Comparison of ENCODE assay signal across 1 cellular context in genomic region chr10:88582806-88583583, GRCh38.
TF ChIP-seq lines count a peak whose summit lies in the region.

TSS of gene RNLS (minus strand) at chr10:88583318.

TF ChIP-seq in K562, 482 proteins besides CTCF, POLR2A, EP300 and RAD21 (continued from another document):
- peak; percentile 64 for TF ChIP-seq MGA (IDR thresholded peaks at IDR 0.05)
- no peak for TF ChIP-seq ZNF717 (CRISPR knock-in tag; IDR thresholded peaks at IDR 0.05)
- TF ChIP-seq NRF1 (conservative IDR thresholded peaks at IDR 0.05 in 1 of 2, IDR thresholded peaks at IDR 0.05 in 1 of 2) = peak; percentile 33 to 44; a peak in 3 of 4 replicates
- no peak for TF ChIP-seq CCAR2 (IDR thresholded peaks at IDR 0.05; ENCODE audit: low read depth, low read length)
- peak in 1 of 2 experiments; percentile 67 for TF ChIP-seq E2F6 (IDR thresholded peaks at IDR 0.05; ENCODE audit: borderline replicate concordance in 1 of 2, extremely low read depth in 1 of 2, insufficient read depth in 1 of 2, insufficient read length in 1 of 2, low read depth in 1 of 2, low read length in 1 of 2, poor library complexity in 1 of 2, severe bottlenecking in 1 of 2)
- no peak for TF ChIP-seq PTBP1 (IDR thresholded peaks at IDR 0.05; ENCODE audit: low read depth, low read length)
- no peak for TF ChIP-seq SMAD2 (IDR thresholded peaks at IDR 0.05; ENCODE audit: low read depth, low read length)
- no peak for TF ChIP-seq EGR1 (conservative IDR thresholded peaks at IDR 0.05)
- no peak for TF ChIP-seq ZBTB1 (CRISPR knock-in tag; IDR thresholded peaks at IDR 0.05; ENCODE audit: borderline replicate concordance, low read depth)
- TF ChIP-seq POLR2G (IDR thresholded peaks at IDR 0.05; ENCODE audit: low read depth, low read length) = peak; percentile 49
- peak; percentile 59 for TF ChIP-seq CXXC5 (CRISPR knock-in tag; IDR thresholded peaks at IDR 0.05)
- peak; percentile 52; the same call in 1 of the 2 replicates for TF ChIP-seq USF1 (CRISPR knock-in tag; IDR thresholded peaks at IDR 0.05)
- no peak for TF ChIP-seq PTRF (tag; IDR thresholded peaks at IDR 0.05)
- no peak for TF ChIP-seq NELFE (IDR thresholded peaks at IDR 0.05; ENCODE audit: insufficient read depth, insufficient read length)
- no peak for TF ChIP-seq SMARCA5 (IDR thresholded peaks at IDR 0.05)
- TF ChIP-seq GABPA (tag; conservative IDR thresholded peaks at IDR 0.05; ENCODE audit: low read depth) = peak; percentile 81
- peak; percentile 85 for TF ChIP-seq USF2 (CRISPR knock-in tag; IDR thresholded peaks at IDR 0.05)
- TF ChIP-seq BHLHE40 (IDR thresholded peaks at IDR 0.05; ENCODE audit: low read length) = peak; percentile 29; the same call in 1 of the 2 replicates
- TF ChIP-seq ZNF232 (CRISPR knock-in tag; IDR thresholded peaks at IDR 0.05) = no peak
- TF ChIP-seq ELF1 (tag; IDR thresholded peaks at IDR 0.05) = no peak
- no peak for TF ChIP-seq DLX4 (CRISPR knock-in tag; IDR thresholded peaks at IDR 0.05)
- TF ChIP-seq MAZ (CRISPR knock-in tag; conservative IDR thresholded peaks at IDR 0.05 in 1 of 2, IDR thresholded peaks at IDR 0.05 in 1 of 2) = peak; percentile 55 to 60; a peak in 1 of 4 replicates
- TF ChIP-seq U2AF1 (optimal IDR thresholded peaks at IDR 0.05; ENCODE audit: low read depth, low read length) = no peak
- TF ChIP-seq PATZ1 (CRISPR knock-in tag; IDR thresholded peaks at IDR 0.05; ENCODE audit: borderline replicate concordance) = no peak
- TF ChIP-seq IRF9 (tag; IDR thresholded peaks at IDR 0.05) = no peak
- TF ChIP-seq RFX5 (IDR thresholded peaks at IDR 0.05; ENCODE audit: low read depth, low read length) = no peak
- peak; percentile 96 for TF ChIP-seq TFE3 (CRISPR knock-in tag; IDR thresholded peaks at IDR 0.05)
- peak; percentile 49 for TF ChIP-seq ZFX (CRISPR knock-in tag; IDR thresholded peaks at IDR 0.05)
- peak; percentile 53; the same call in 1 of the 2 replicates for TF ChIP-seq L3MBTL2 (IDR thresholded peaks at IDR 0.05)
- TF ChIP-seq PHF8 (IDR thresholded peaks at IDR 0.05; ENCODE audit: borderline replicate concordance, low read length) = peak; percentile 42; the same call in 1 of the 2 replicates
- TF ChIP-seq ZNF24 (IDR thresholded peaks at IDR 0.05) = no peak
- no peak for TF ChIP-seq CBFB (CRISPR knock-in tag; IDR thresholded peaks at IDR 0.05)
- peak; percentile 78 for TF ChIP-seq VEZF1 (CRISPR knock-in tag; IDR thresholded peaks at IDR 0.05)
- TF ChIP-seq MCM2 (IDR thresholded peaks at IDR 0.05; ENCODE audit: low read depth) = no peak
- TF ChIP-seq CBFA2T2 (conservative IDR thresholded peaks at IDR 0.05) = 0 out of 2 replicates have a peak, but pooled peaks have one; percentile 11
- TF ChIP-seq ZFP36 (IDR thresholded peaks at IDR 0.05; ENCODE audit: low read depth, low read length, partially characterized antibody) = no peak
- no peak for TF ChIP-seq ZNF507 (tag; conservative IDR thresholded peaks at IDR 0.05)
- peak; percentile 74 for TF ChIP-seq RAD51 (IDR thresholded peaks at IDR 0.05; ENCODE audit: borderline replicate concordance, low read depth)
- TF ChIP-seq RBFOX2 (IDR thresholded peaks at IDR 0.05; ENCODE audit: low read depth, low read length) = peak; percentile 51
- TF ChIP-seq TOE1 (IDR thresholded peaks at IDR 0.05; ENCODE audit: borderline replicate concordance) = peak; percentile 68; the same call in 1 of the 2 replicates
- no peak for TF ChIP-seq TOE1 (CRISPR knock-in tag; IDR thresholded peaks at IDR 0.05; ENCODE audit: borderline replicate concordance, low read depth)
